Comparison of ENCODE assay signal across 8 cellular contexts in the genomic region with DNA sequence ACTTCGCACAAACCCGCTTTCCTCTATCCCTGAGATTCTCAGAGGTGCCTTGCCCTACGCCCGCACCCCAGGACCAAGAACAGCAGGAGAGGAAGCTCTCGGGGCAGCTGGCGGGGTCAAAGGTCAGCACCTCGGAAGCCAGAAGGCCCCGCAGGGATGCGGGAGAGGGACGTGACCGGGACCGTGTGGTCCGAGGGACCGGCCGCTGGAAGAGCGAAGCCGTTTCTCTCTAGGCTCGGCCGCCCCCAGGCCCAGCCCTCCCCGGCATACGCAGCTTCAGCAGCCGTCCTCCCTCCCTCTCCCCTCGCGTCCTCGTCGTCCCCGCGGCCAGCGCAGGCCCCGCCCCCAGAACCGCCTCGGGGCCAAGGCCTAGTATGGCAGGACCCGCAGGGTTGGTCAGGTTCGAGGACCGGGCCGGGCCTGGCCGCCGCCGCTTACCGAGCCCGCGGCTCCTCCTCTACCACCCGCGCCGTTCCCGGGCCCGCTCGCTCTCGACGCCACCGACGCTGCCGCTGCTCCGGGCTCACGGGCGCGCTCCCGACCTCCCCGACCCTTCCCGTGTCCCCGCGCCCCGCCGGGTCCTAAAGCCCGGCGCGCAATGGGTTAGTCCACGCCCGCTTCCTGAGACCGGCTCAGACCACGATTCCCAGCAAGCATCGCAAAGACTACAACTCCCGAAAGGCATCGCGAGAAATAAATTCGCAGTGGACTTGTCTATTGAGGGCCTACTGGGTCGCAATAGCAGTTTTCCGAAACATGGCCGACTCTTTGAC.
DNase-seq lines count a peak whose midpoint lies in the region; ATAC-seq lines count a peak whose summit lies in the region.

A gene with protein sequence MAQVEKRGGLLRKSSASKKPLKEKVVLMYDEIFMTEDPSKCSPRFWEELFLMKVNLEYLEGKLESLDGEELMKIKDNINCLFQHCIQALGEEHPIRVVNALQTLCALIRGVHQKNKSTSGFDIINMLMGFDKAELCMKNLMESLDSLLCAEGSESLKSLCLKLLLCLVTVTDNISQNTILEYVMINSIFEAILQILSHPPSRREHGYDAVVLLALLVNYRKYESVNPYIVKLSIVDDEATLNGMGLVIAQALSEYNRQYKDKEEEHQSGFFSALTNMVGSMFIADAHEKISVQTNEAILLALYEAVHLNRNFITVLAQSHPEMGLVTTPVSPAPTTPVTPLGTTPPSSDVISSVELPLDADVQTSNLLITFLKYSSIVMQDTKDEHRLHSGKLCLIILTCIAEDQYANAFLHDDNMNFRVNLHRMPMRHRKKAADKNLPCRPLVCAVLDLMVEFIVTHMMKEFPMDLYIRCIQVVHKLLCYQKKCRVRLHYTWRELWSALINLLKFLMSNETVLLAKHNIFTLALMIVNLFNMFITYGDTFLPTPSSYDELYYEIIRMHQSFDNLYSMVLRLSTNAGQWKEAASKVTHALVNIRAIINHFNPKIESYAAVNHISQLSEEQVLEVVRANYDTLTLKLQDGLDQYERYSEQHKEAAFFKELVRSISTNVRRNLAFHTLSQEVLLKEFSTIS (minus strand): TSS at position 527 of the 773 bp plus-strand sequence. CDS start 16,059 bp downstream, outside the sequence.

- H3K4me1 Mint-ChIP-seq in central memory CD8-positive, alpha-beta T cell, result peaks cover 35% of the 10 kb centered on the region

- peak; percentile 97 for DNase-seq in AG08395 (ENCODE audit: low spot score)
- peak; percentile 94 for DNase-seq in NCI-H345 (lab: John Stamatoyannopoulos, UW)
- DNase-seq in activated CD4-positive, CD25-positive, alpha-beta regulatory T cell treated with anti-CD3 and anti-CD28 coated beads, Interleukin-2, amount 50 U/mL, for 16 hours (ENCODE audit: low read depth, low spot score), result peak; percentile 77
- peak; percentile 73 to 83 for DNase-seq in central memory CD8-positive, alpha-beta T cell (ENCODE audit: low spot score in 2 of 2)
- peak; percentile 98 for DNase-seq in islet precursor cell
- DNase-seq in stimulated activated CD4-positive, alpha-beta T cell treated with anti-CD3 and anti-CD28 coated beads, Interleukin-12 subunit alpha, Interleukin-12 subunit beta, amount 100 ng/mL, for 48 hours (ENCODE audit: low read depth in 2 of 3, low spot score in 1 of 3), result peak; percentile 84 to 88 (median 87)

- ATAC-seq in GM18909 (IDR thresholded peaks at IDR 0.05; ENCODE audit: poor library complexity, unreplicated experiment) (peak; percentile 93), HG03175 (IDR thresholded peaks at IDR 0.05; ENCODE audit: unreplicated experiment) (peak; percentile 98)
- peak; percentile 98 for ATAC-seq in central memory CD8-positive, alpha-beta T cell (replicated peaks; ENCODE audit: extremely low read depth, poor library complexity, severe bottlenecking)

- H3K27ac Mint-ChIP-seq in central memory CD8-positive, alpha-beta T cell (ENCODE audit: low read depth), result peak within 1 kb of the TSS; percentile 84

- no peaks in the 10 kb centered on the region for H3K27me3 Mint-ChIP-seq in central memory CD8-positive, alpha-beta T cell

- peak within 1 kb of the TSS; percentile 91 for H3K4me3 Mint-ChIP-seq in central memory CD8-positive, alpha-beta T cell

- no peaks in the 10 kb centered on the region for H3K9me3 Mint-ChIP-seq in central memory CD8-positive, alpha-beta T cell

- peaks cover 8% of the 10 kb centered on the region for H3K36me3 Mint-ChIP-seq in central memory CD8-positive, alpha-beta T cell (ENCODE audit: insufficient read depth)

Comparison
In these comparisons a context has a peak if more than half of its experiments do, and no peak if none do; other contexts are left out.
1. Peak in every context shown above with its lines: DNase-seq and ATAC-seq.